ENCODE assay signal across 8 cellular contexts in genomic region chr18:23136326-23137092, GRCh38. TPM values are rescaled to one million over a fixed set of nuclear protein-coding genes. Genes with fewer than 3 reads are reported as not detected.
DNase-seq lines count a peak whose midpoint lies in the region; ATAC-seq, FAIRE-seq and TF ChIP-seq lines count a peak whose summit lies in the region.

No MANE protein-coding gene starts in this region.

- H3K27ac ChIP-seq in brain microvascular endothelial cell, result peak overlapping the region; percentile 30
- peak overlapping the region; percentile 65 to 89 for H3K27ac ChIP-seq in kidney (ENCODE audit: low read depth in 2 of 2, low read length in 2 of 2)
- peak overlapping the region in 7 of 8 donors; percentile 11 to 74 (median 62) for H3K27ac ChIP-seq in spleen

- WGBS in spleen, 5 donors, result 4 to 11% (median 5%) methylated on average over 42 to 72 of the region's 72 CpGs

- ATAC-seq in HG03135 (IDR thresholded peaks at IDR 0.05; ENCODE audit: unreplicated experiment), result no peak

- peak overlapping the region in 1 of 2 donors; percentile 57 for H3K9ac ChIP-seq in kidney (ENCODE audit: low read length in 2 of 2)

- no peak for TF ChIP-seq POLR2A in spleen (IDR thresholded peaks at IDR 0.05)

- no peaks in the 10 kb centered on the region for H3K27me3 ChIP-seq in brain microvascular endothelial cell (replicated peaks)
- H3K27me3 ChIP-seq in spleen (replicated peaks in 1 of 7), result peaks cover 0 to 70% (median 23%) of the 10 kb centered on the region in 7 donors

- FAIRE-seq in kidney (lab: Jason Lieb, UNC), result no peak

- H3K9me3 ChIP-seq in kidney (ENCODE audit: control insufficient read depth in 1 of 2, low read length in 2 of 2), result no peaks in the 10 kb centered on the region
- no peaks in the 10 kb centered on the region for H3K9me3 ChIP-seq in spleen

- H3K36me3 ChIP-seq in brain microvascular endothelial cell (replicated peaks), result no peaks in the 10 kb centered on the region
- no peaks in the 10 kb centered on the region for H3K36me3 ChIP-seq in kidney (ENCODE audit: control insufficient read depth in 1 of 2, insufficient read depth in 2 of 2, low read length in 2 of 2)
- H3K36me3 ChIP-seq in spleen, result no peaks in the 10 kb centered on the region

- in situ Hi-C loops in brain microvascular endothelial cell (cut with HindIII; ENCODE audit: low pct_ligation_motif_present, low sequenced_read_pairs), result no loop called here

- peak; percentile 57 for DNase-seq in Ammon's horn (ENCODE audit: low spot score)
- peak; percentile 50 for DNase-seq in GM19238 (ENCODE audit: insufficient read length, low spot score)
- DNase-seq in NCI-H146 (lab: John Stamatoyannopoulos, UW), result peak; percentile 59
- no peak for DNase-seq in brain microvascular endothelial cell
- peak; percentile 90 for DNase-seq in kidney
- peak; percentile 86 for DNase-seq in spleen
- no peak for DNase-seq in NCI-H1930 (lab: John Stamatoyannopoulos, UW)

- intact Hi-C loops in kidney (cut with DNase I) (loop anchor here (10.0 kb wide), 1 partner anchor 118 kb away; no protein-coding TSS in a partner anchor), spleen (cut with DNase I; ENCODE audit: low total_unique reads) (loop anchor here (10.0 kb wide), 1 partner anchor 278 kb away; no protein-coding TSS in a partner anchor)

- peak overlapping the region; percentile 67 for H3K4me3 ChIP-seq in brain microvascular endothelial cell (ENCODE audit: low read depth, low read length)
- H3K4me3 ChIP-seq in kidney (ENCODE audit: low read length in 2 of 2), result peak overlapping the region; percentile 67 to 69
- H3K4me3 ChIP-seq in spleen, result peak overlapping the region; percentile 35 to 81 (median 58)

- H3K4me1 ChIP-seq in kidney (ENCODE audit: control insufficient read depth in 1 of 2, insufficient read depth in 1 of 2, low read depth in 1 of 2, low read length in 2 of 2), result peaks cover 16 to 41% of the 10 kb centered on the region in 2 donors
- H3K4me1 ChIP-seq in spleen, result peaks cover 23 to 58% (median 43%) of the 10 kb centered on the region in 6 donors

- no peak for TF ChIP-seq CTCF in brain microvascular endothelial cell (IDR thresholded peaks at IDR 0.05; ENCODE audit: low read depth, low read length, missing control alignments)
- TF ChIP-seq CTCF in kidney (IDR thresholded peaks at IDR 0.05; ENCODE audit: borderline replicate concordance, extremely low read depth, insufficient read depth), result no peak
- no peak for TF ChIP-seq CTCF in spleen (IDR thresholded peaks at IDR 0.05 in 8 of 11, conservative IDR thresholded peaks at IDR 0.05 in 3 of 11)

RNA-seq across cellular contexts. Expression of gene CABLES1, which starts 1.2 kb away (rescaled TPM):
- total RNA-seq in kidney (40.5 TPM), spleen (10 to 100 TPM in 2 of 7 donors, 1 to 10 TPM in 5; 4.2 to 18.7 (median 8.0) TPM)
- polyA plus RNA-seq in kidney (ENCODE audit: insufficient read depth, low read depth, low replicate concordance) (7.6 TPM), spleen (1 to 10 TPM; 1.7 to 2.3 (median 1.8) TPM)

Comparison
In these comparisons a context has a peak if more than half of its experiments do, and no peak if none do; other contexts are left out.
1. DNase-seq: peak in Ammon's horn (single experiment), GM19238 (single experiment), NCI-H146 (single experiment), kidney (single experiment) and spleen (single experiment); none in brain microvascular endothelial cell (single experiment) and NCI-H1930 (0 of 2).
2. Peak in every context shown above with its lines, with median percentiles within 50 percentile points of each other: H3K27ac ChIP-seq and H3K4me3 ChIP-seq.